In genomic region chr14:93655078-93655750, GRCh38 we compare ENCODE assay signal across 8 cellular contexts.
DNase-seq lines count a peak whose midpoint lies in the region; ATAC-seq, FAIRE-seq and TF ChIP-seq lines count a peak whose summit lies in the region.

No MANE protein-coding gene starts in this region.

- H3K9me3 ChIP-seq in body of pancreas (no peaks in the 10 kb centered on the region), kidney (ENCODE audit: control insufficient read depth in 1 of 2, low read length in 2 of 2) (peaks cover 0 to 2% of the 10 kb centered on the region in 2 donors)

- FAIRE-seq in GM12892 (lab: Jason Lieb, UNC), result peak; percentile 21
- no peak for FAIRE-seq in kidney (lab: Jason Lieb, UNC)

- no peaks in the 10 kb centered on the region for H3K36me3 ChIP-seq in body of pancreas (replicated peaks in 1 of 2; ENCODE audit: insufficient read depth in 1 of 2, low read depth in 2 of 2)
- no peaks in the 10 kb centered on the region for H3K36me3 ChIP-seq in kidney (ENCODE audit: control insufficient read depth in 1 of 2, insufficient read depth in 2 of 2, low read length in 2 of 2)

- H3K4me1 ChIP-seq in body of pancreas (no peaks in the 10 kb centered on the region), kidney (ENCODE audit: control insufficient read depth in 1 of 2, insufficient read depth in 1 of 2, low read depth in 1 of 2, low read length in 2 of 2) (no peaks in the 10 kb centered on the region)

- DNase-seq in AG10803 (ENCODE audit: low read depth), result peak; percentile 43
- no peak for DNase-seq in GM12892 (ENCODE audit: insufficient read length)
- DNase-seq in NCI-H345 (lab: John Stamatoyannopoulos, UW), result peak; percentile 68
- peak in 3 of 4 donors; percentile 5 to 20 (median 15) for DNase-seq in body of pancreas
- no peak for DNase-seq in kidney

- H3K4me3 ChIP-seq in AG10803 (ENCODE audit: low read length) (no peak overlapping the region), body of pancreas (no peak overlapping the region), kidney (ENCODE audit: low read length in 2 of 2) (no peak overlapping the region)

- ATAC-seq in body of pancreas (no peak), GM18858 (IDR thresholded peaks at IDR 0.05; ENCODE audit: unreplicated experiment) (no peak), HG02642 (IDR thresholded peaks at IDR 0.05; ENCODE audit: poor library complexity, unreplicated experiment) (no peak), HG03175 (IDR thresholded peaks at IDR 0.05; ENCODE audit: unreplicated experiment) (no peak)

- H3K27me3 ChIP-seq in body of pancreas, result no peaks in the 10 kb centered on the region

- TF ChIP-seq CTCF in AG10803 (conservative IDR thresholded peaks at IDR 0.05; ENCODE audit: low read length) (peak; percentile 60), body of pancreas (IDR thresholded peaks at IDR 0.05) (peak in 6 of 7 experiments; percentile 30 to 59 (median 46)), kidney (IDR thresholded peaks at IDR 0.05; ENCODE audit: borderline replicate concordance, extremely low read depth, insufficient read depth) (peak; percentile 68)

- no peak for TF ChIP-seq POLR2A in GM12892 (IDR thresholded peaks at IDR 0.05; ENCODE audit: low read depth, low read length)
- no peak for TF ChIP-seq POLR2A in body of pancreas (IDR thresholded peaks at IDR 0.05)

- no peak overlapping the region for H3K27ac ChIP-seq in body of pancreas
- no peak overlapping the region for H3K27ac ChIP-seq in kidney (ENCODE audit: low read depth in 2 of 2, low read length in 2 of 2)

- WGBS in body of pancreas, 2 donors, result 52 to 53% methylated on average over 10 of the region's 10 CpGs

- intact Hi-C loops in body of pancreas (cut with DNase I), result loop anchor here (10.0 kb wide), 1 partner anchor 240 kb away; no protein-coding TSS in a partner anchor
- intact Hi-C loops in kidney (cut with DNase I), result loop anchor here (10.0 kb wide), 1 partner anchor 250 kb away; no protein-coding TSS in a partner anchor

- no peak overlapping the region for H3K9ac ChIP-seq in kidney (ENCODE audit: low read length in 2 of 2)

Comparison
In these comparisons a context has a peak if more than half of its experiments do, and no peak if none do; other contexts are left out.
1. DNase-seq: peak in AG10803 (single experiment), NCI-H345 (single experiment) and body of pancreas (3 of 4); none in GM12892 (single experiment) and kidney (single experiment).
2. Peak in every context shown above with its lines, with median percentiles within 50 percentile points of each other: CTCF ChIP-seq.